10 cellular contexts compared by ENCODE assay signal in the genomic region with DNA sequence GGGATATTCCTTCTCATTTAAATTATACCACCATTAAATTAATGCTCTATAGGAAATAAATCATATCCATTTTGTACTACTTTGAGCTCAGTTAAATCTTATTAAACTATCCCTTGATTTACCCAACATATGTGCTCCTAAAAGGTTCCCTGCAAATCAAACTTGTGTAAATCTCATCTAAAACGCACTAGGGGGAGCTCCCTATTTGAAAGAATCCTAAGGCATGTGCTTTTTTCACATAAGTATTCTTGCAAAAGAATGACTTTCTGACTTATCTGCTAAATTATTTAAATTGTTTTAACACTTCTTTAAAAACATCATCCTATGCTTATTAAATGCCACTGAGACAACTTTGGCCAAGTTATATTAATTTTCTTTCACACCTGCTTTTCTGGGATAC. TPM values are rescaled to one million over a fixed set of nuclear protein-coding genes. Genes with fewer than 3 reads are reported as not detected.
A peak's percentile ranks its signal among the peaks of the same experiment; 100 is the strongest.
DNase-seq lines count a peak whose midpoint lies in the region; ATAC-seq, FAIRE-seq and TF ChIP-seq lines count a peak whose summit lies in the region.
"Had no signal": no experiment of that assay in that cellular context is flagged by ENCODE, and none has a peak within 500 bp of the region (broad histone marks: within the 10 kb centered on the region; RNA-seq: fewer than 3 reads in every experiment).

No MANE protein-coding gene starts in this region.

- peaks cover 4% of the 10 kb centered on the region for H3K79me2 ChIP-seq in endothelial cell of umbilical vein (ENCODE audit: control insufficient read depth, insufficient read depth, low read length)

- peaks cover 3 to 12% of the 10 kb centered on the region in 2 experiments for H3K36me3 ChIP-seq in endothelial cell of umbilical vein (ENCODE audit: control insufficient read depth in 2 of 2, extremely low read depth in 1 of 2, insufficient read depth in 2 of 2, low read length in 2 of 2)
- peaks cover 6% of the 10 kb centered on the region; the same call in 1 of the 2 replicates for H3K36me3 ChIP-seq in WERI-Rb-1

- no TSS peak for BruUV-seq in endothelial cell of umbilical vein (replicated peaks; lab: Mats Ljungman, UMichigan)

- H3K4me1 ChIP-seq in endothelial cell of umbilical vein (ENCODE audit: control insufficient read depth, extremely low read depth, insufficient read depth, low read length): no peaks in the 10 kb centered on the region

- CTCF ChIA-PET in endothelial cell of umbilical vein (lab: Charles Lee): interaction anchor here (1.0 to 3.6 kb wide), 5 partner anchors 10 to 371 kb away, joined by 3 to 16 read pairs (median 5); no protein-coding TSS in a partner anchor

- H3K27me3 ChIP-seq in endothelial cell of umbilical vein (ENCODE audit: control insufficient read depth in 2 of 2, insufficient read depth in 2 of 2, low read length in 2 of 2) (no peaks in the 10 kb centered on the region), WERI-Rb-1 (ENCODE audit: insufficient read depth, low read depth, severe bottlenecking) (no peaks in the 10 kb centered on the region)

- H3K9me3 ChIP-seq in endothelial cell of umbilical vein (replicated peaks; ENCODE audit: control insufficient read depth, insufficient read depth, low read length): no peaks in the 10 kb centered on the region
- no peaks in the 10 kb centered on the region for H3K9me3 ChIP-seq in WERI-Rb-1 (ENCODE audit: severe bottlenecking)

- H3K4me3 ChIP-seq in endothelial cell of umbilical vein (replicated peaks in 1 of 3; ENCODE audit: insufficient read depth in 1 of 3, low read depth in 1 of 3, low read length in 3 of 3) (no peak overlapping the region), WERI-Rb-1 (ENCODE audit: low read depth, low read length) (no peak overlapping the region)

- H4K20me1 ChIP-seq in endothelial cell of umbilical vein (replicated peaks; ENCODE audit: control insufficient read depth, extremely low read depth, insufficient read depth, low read length): no peaks in the 10 kb centered on the region

- no peak for ATAC-seq in GM19328 (IDR thresholded peaks at IDR 0.05; ENCODE audit: unreplicated experiment)

- TF ChIP-seq POLR2A in endothelial cell of umbilical vein (IDR thresholded peaks at IDR 0.05; ENCODE audit: low read depth, low read length): no peak

- no peak overlapping the region for H3K4me2 ChIP-seq in endothelial cell of umbilical vein (ENCODE audit: insufficient read depth, low read length)

- TF ChIP-seq CTCF in endothelial cell of umbilical vein (IDR thresholded peaks at IDR 0.05; ENCODE audit: extremely low read depth in 1 of 2, insufficient read depth in 1 of 2, low read depth in 1 of 2, low read length in 2 of 2): no peak
- TF ChIP-seq CTCF in WERI-Rb-1 (IDR thresholded peaks at IDR 0.05; ENCODE audit: low read depth, low read length): no peak

- FAIRE-seq in endothelial cell of umbilical vein (lab: Jason Lieb, UNC): no peak

- intact Hi-C loops in endothelial cell of umbilical vein (cut with micrococcal nuclease): no loop called here
- intact Hi-C loops in posterior cingulate gyrus (cut with DNase I): no loop called here

- dilution Hi-C loops in endothelial cell of umbilical vein (cut with MboI; ENCODE audit: extremely low pct_ligation_motif_present, low sequenced_read_pairs): no loop called here

- H3K9ac ChIP-seq in endothelial cell of umbilical vein (replicated peaks; ENCODE audit: extremely low read depth, insufficient read depth, low read length): no peak overlapping the region

- H3K27ac ChIP-seq in endothelial cell of umbilical vein (ENCODE audit: insufficient read depth, low read depth, low read length) (no peak overlapping the region), WERI-Rb-1 (no peak overlapping the region)
- H3K27ac ChIP-seq: 22Rv1 had no signal

- H2AFZ ChIP-seq in endothelial cell of umbilical vein (ENCODE audit: low read depth, low read length): no peak overlapping the region

- POLR2A ChIA-PET in endothelial cell of umbilical vein (lab: Charles Lee): interaction anchor here (0.6 to 5.0 kb wide), 2 partner anchors 8 to 125 kb away, joined by 3 to 27 read pairs; partner anchors contain the start of gene INTS6

- DNase-seq in DMS 273 (lab: John Stamatoyannopoulos, UW; ENCODE audit: unreplicated experiment) (peak; percentile 29), DMS 273 treated with DMSO at 0.1 percent for 48 hours (lab: John Stamatoyannopoulos, UW) (no peak), NCI-H82 (lab: John Stamatoyannopoulos, UW) (peak; percentile 56), endothelial cell of umbilical vein (ENCODE audit: low read depth, low spot score) (peak; percentile 11), pons (ENCODE audit: low spot score) (peak; percentile 63), WERI-Rb-1 (no peak), posterior cingulate gyrus (no peak)
- DNase-seq: activated gamma-delta T cell had no signal

- peaks cover 2% of the 10 kb centered on the region for H3K9me1 ChIP-seq in endothelial cell of umbilical vein (replicated peaks; ENCODE audit: control insufficient read depth, extremely low read depth, insufficient read depth, low read length)

TF ChIP-seq in endothelial cell of umbilical vein, 7 proteins besides CTCF, POLR2A, EP300 and RAD21:
- TF ChIP-seq POLR2AphosphoS5 (IDR thresholded peaks at IDR 0.05; ENCODE audit: insufficient read depth, low read depth, low read length) (no peak), FOS (IDR thresholded peaks at IDR 0.05; ENCODE audit: borderline replicate concordance, insufficient read depth, low read length) (no peak), MAX (IDR thresholded peaks at IDR 0.05; ENCODE audit: insufficient read depth, insufficient read length) (no peak), EZH2 (IDR thresholded peaks at IDR 0.05; ENCODE audit: borderline replicate concordance, low read depth, low read length, severe bottlenecking) (no peak), JUN (IDR thresholded peaks at IDR 0.05; ENCODE audit: borderline replicate concordance, insufficient read depth, insufficient read length, low read depth) (no peak), MYC (IDR thresholded peaks at IDR 0.05; ENCODE audit: low read depth, low read length) (no peak), GATA2 (IDR thresholded peaks at IDR 0.05; ENCODE audit: insufficient read depth, insufficient read length, low read depth, low read length) (no peak)

RNA-seq across cellular contexts. Expression of gene INTS6, which starts 7.9 kb away (rescaled TPM):
- 38.2 and 45.4 TPM in 2 replicates for total RNA-seq in endothelial cell of umbilical vein
- polyA plus RNA-seq in endothelial cell of umbilical vein: 7.9 and 9.5 TPM in 2 replicates
- polyA plus RNA-seq in endothelial cell of umbilical vein (2011; cell fraction: cytosol; rRNA removed): 14.4 and 14.7 TPM in 2 replicates
- 35.7 and 56.8 TPM in 2 replicates for polyA plus RNA-seq in endothelial cell of umbilical vein (2011; cell fraction: nucleus; rRNA removed)
- polyA plus RNA-seq in endothelial cell of umbilical vein (2012): 20.9 and 22.3 TPM in 2 replicates
- 41.4 and 69.8 TPM in 2 replicates for polyA minus RNA-seq in endothelial cell of umbilical vein
- 41.7 TPM for polyA minus RNA-seq in endothelial cell of umbilical vein (2011; cell fraction: cytosol; rRNA and poly(A)+ RNA removed)
- 82.1 and 130 TPM in 2 replicates for polyA minus RNA-seq in endothelial cell of umbilical vein (2011; cell fraction: nucleus; rRNA and poly(A)+ RNA removed)

Comparison
In these comparisons a context has a peak if more than half of its experiments do, and no peak if none do; other contexts are left out.
1. DNase-seq: peak in DMS 273 (single experiment), NCI-H82 (single experiment), endothelial cell of umbilical vein (single experiment) and pons (single experiment); none in DMS 273 treated with DMSO at 0.1 percent for 48 hours (single experiment), WERI-Rb-1 (single experiment) and posterior cingulate gyrus (0 of 10).